14 cellular contexts compared by ENCODE assay signal in genomic region chr2:207107551-207107950, GRCh38. TPM values are rescaled to one million over a fixed set of nuclear protein-coding genes. Genes with fewer than 3 reads are reported as not detected.
DNase-seq lines count a peak whose midpoint lies in the region; ATAC-seq and TF ChIP-seq lines count a peak whose summit lies in the region.
"Had no signal": no experiment of that assay in that cellular context is flagged by ENCODE, and none has a peak within 500 bp of the region (broad histone marks: within the 10 kb centered on the region; RNA-seq: fewer than 3 reads in every experiment).

No MANE protein-coding gene starts in this region.

- no peaks in the 10 kb centered on the region for H3K27me3 Mint-ChIP-seq in natural killer cell (ENCODE audit: low read depth in 2 of 2)
- no peaks in the 10 kb centered on the region for H3K27me3 Mint-ChIP-seq in natural killer cell treated with Interleukin-12 subunit alpha and Interleukin-12 subunit beta and Interleukin-15 and Interleukin-18, amount 100 ng/mL, for 72 hours

- peaks cover 20 to 35% of the 10 kb centered on the region in 2 donors for H3K4me1 Mint-ChIP-seq in natural killer cell
- peaks cover 26 to 34% of the 10 kb centered on the region in 2 donors for H3K4me1 Mint-ChIP-seq in natural killer cell treated with Interleukin-12 subunit alpha and Interleukin-12 subunit beta and Interleukin-15 and Interleukin-18, amount 100 ng/mL, for 72 hours (ENCODE audit: low read depth in 2 of 2)

- H3K27ac Mint-ChIP-seq in natural killer cell = no peak overlapping the region
- H3K27ac Mint-ChIP-seq in natural killer cell treated with Interleukin-12 subunit alpha and Interleukin-12 subunit beta and Interleukin-15 and Interleukin-18, amount 100 ng/mL, for 72 hours = no peak overlapping the region

- peaks cover 10% of the 10 kb centered on the region for H3K36me3 Mint-ChIP-seq in natural killer cell
- no peaks in the 10 kb centered on the region for H3K36me3 Mint-ChIP-seq in natural killer cell treated with Interleukin-12 subunit alpha and Interleukin-12 subunit beta and Interleukin-15 and Interleukin-18, amount 100 ng/mL, for 72 hours

- no peaks in the 10 kb centered on the region for H3K9me3 Mint-ChIP-seq in natural killer cell
- no peaks in the 10 kb centered on the region for H3K9me3 Mint-ChIP-seq in natural killer cell treated with Interleukin-12 subunit alpha and Interleukin-12 subunit beta and Interleukin-15 and Interleukin-18, amount 100 ng/mL, for 72 hours
- H3K9me3 Mint-ChIP-seq: immature natural killer cell had no signal

- intact Hi-C loops in natural killer cell (cut with micrococcal nuclease) = no loop called here

- TF ChIP-seq CTCF in natural killer cell (IDR thresholded peaks at IDR 0.05) = no peak

- H3K27ac ChIP-seq in temporal lobe (ENCODE audit: low read depth, low read length) = peak overlapping the region; percentile 81
- H3K27ac ChIP-seq: esophagus muscularis mucosa, prostate gland had no signal

- no peak for TF ChIP-seq POLR2A in erythroblast (IDR thresholded peaks at IDR 0.05; ENCODE audit: low read length)

- H3K4me3 Mint-ChIP-seq in natural killer cell = peak overlapping the region; percentile 10
- no peak overlapping the region for H3K4me3 Mint-ChIP-seq in natural killer cell treated with Interleukin-12 subunit alpha and Interleukin-12 subunit beta and Interleukin-15 and Interleukin-18, amount 100 ng/mL, for 72 hours

- ATAC-seq in natural killer cell (peak in 2 of 3 donors; percentile 58 to 72), GM18858 (IDR thresholded peaks at IDR 0.05; ENCODE audit: unreplicated experiment) (no peak)
- no peak for ATAC-seq in natural killer cell treated with Interleukin-12 subunit alpha and Interleukin-12 subunit beta and Interleukin-15 and Interleukin-18, amount 100 ng/mL, for 72 hours

- DNase-seq in natural killer cell (no peak), UCSD-AML1 (lab: John Stamatoyannopoulos, UW; ENCODE audit: unreplicated experiment) (peak; percentile 36), inferior parietal cortex (ENCODE audit: extremely low spot score) (peak; percentile 71), erythroblast (lab: John Stamatoyannopoulos, UW) (no peak), A172 (ENCODE audit: low spot score) (no peak)
- DNase-seq in natural killer cell treated with Interleukin-12 subunit alpha and Interleukin-12 subunit beta and Interleukin-15 and Interleukin-18, amount 100 ng/mL, for 72 hours (ENCODE audit: low spot score) = no peak
- DNase-seq: activated CD4-positive, alpha-beta T cell treated with anti-CD3 and anti-CD28 coated beads, Interleukin-2, amount 50 U/mL, for 1 hour; AML-193; RPMI8226 had no signal

RNA-seq across cellular contexts. Expression of gene KLF7, which starts 58.2 kb away (rescaled TPM):
- total RNA-seq in natural killer cell = 10 to 100 TPM; 22.9 to 39.1 (median 32.4) TPM
- total RNA-seq in natural killer cell treated with Interleukin-12 subunit alpha and Interleukin-12 subunit beta and Interleukin-15 and Interleukin-18, amount 100 ng/mL, for 72 hours = 10 to 100 TPM; 13.3 to 49.1 TPM
- 77.0 TPM for total RNA-seq in temporal lobe
- 9.1 and 13.7 TPM in 2 replicates for total RNA-seq in A172 (2014; rRNA removed; shearing (Covaris generic))

Comparison
In these comparisons a context has a peak if more than half of its experiments do, and no peak if none do; other contexts are left out.
1. ATAC-seq: peak in natural killer cell (2 of 3); none in natural killer cell treated with Interleukin-12 subunit alpha and Interleukin-12 subunit beta and Interleukin-15 and Interleukin-18, amount 100 ng/mL, for 72 hours (0 of 2) and GM18858 (single experiment).
2. DNase-seq: peak in UCSD-AML1 (single experiment) and inferior parietal cortex (single experiment); none in natural killer cell (single experiment), natural killer cell treated with Interleukin-12 subunit alpha and Interleukin-12 subunit beta and Interleukin-15 and Interleukin-18, amount 100 ng/mL, for 72 hours (single experiment), erythroblast (0 of 2) and A172 (single experiment).